Comparison of ENCODE assay signal across 12 cellular contexts in genomic region chr5:169778622-169779596, GRCh38.
DNase-seq lines count a peak whose midpoint lies in the region; ATAC-seq and TF ChIP-seq lines count a peak whose summit lies in the region.
"Had no signal": no experiment of that assay in that cellular context is flagged by ENCODE, and none has a peak within 500 bp of the region (broad histone marks: within the 10 kb centered on the region; RNA-seq: fewer than 3 reads in every experiment).

No MANE protein-coding gene starts in this region.

- H3K27ac Mint-ChIP-seq in activated T-helper 1 cell treated with anti-CD3 and anti-CD28 coated beads, Interleukin-12 subunit alpha, Interleukin-12 subunit beta, Interleukin-2, Interleukin-4 antibody, amounts not matched to agents 30 ng/mL and 10 ng/mL and 1 ng/mL, durations not matched to agents 14 hours and 24 hours and 36 hours: peak overlapping the region; percentile 3

- no peaks in the 10 kb centered on the region for H3K9me3 Mint-ChIP-seq in activated T-helper 1 cell treated with anti-CD3 and anti-CD28 coated beads, Interleukin-12 subunit alpha, Interleukin-12 subunit beta, Interleukin-2, Interleukin-4 antibody, amounts not matched to agents 30 ng/mL and 10 ng/mL and 1 ng/mL, durations not matched to agents 14 hours and 24 hours and 36 hours
- H3K9me3 Mint-ChIP-seq: neural crest cell had no signal

- no peak for TF ChIP-seq POLR2A in GM18505 (IDR thresholded peaks at IDR 0.05; ENCODE audit: borderline replicate concordance, extremely low read depth, insufficient read depth, insufficient read length)
- no peak for TF ChIP-seq POLR2A in esophagus squamous epithelium (IDR thresholded peaks at IDR 0.05)
- TF ChIP-seq POLR2A in esophagus muscularis mucosa (IDR thresholded peaks at IDR 0.05; ENCODE audit: low read depth): no peak

- H3K9me3 ChIP-seq in esophagus squamous epithelium (no peaks in the 10 kb centered on the region), esophagus muscularis mucosa (no peaks in the 10 kb centered on the region)

- WGBS in esophagus squamous epithelium, 2 donors: 75 to 82% methylated on average over 7 of the region's 7 CpGs
- WGBS in esophagus muscularis mucosa: 78% methylated on average over 7 of the region's 7 CpGs

- DNase-seq in activated T-helper 1 cell treated with anti-CD3 and anti-CD28 coated beads, Interleukin-12 subunit alpha, Interleukin-12 subunit beta, Interleukin-2, Interleukin-4 antibody, amounts not matched to agents 30 ng/mL and 10 ng/mL and 1 ng/mL, durations not matched to agents 14 hours and 24 hours and 36 hours (ENCODE audit: low spot score): no peak
- DNase-seq in esophagus squamous epithelium (lab: John Stamatoyannopoulos, UW): no peak
- no peak for DNase-seq in esophagus muscularis mucosa (ENCODE audit: extremely low spot score)
- DNase-seq in effector CD8-positive, alpha-beta T cell (lab: John Stamatoyannopoulos, UW): no peak
- DNase-seq in activated CD8-positive, alpha-beta memory T cell treated with anti-CD3 and anti-CD28 coated beads, Interleukin-2, amount 50 U/mL, for 48 hours: no peak
- DNase-seq: DMS79 had no signal

- no peak overlapping the region for H3K27ac ChIP-seq in esophagus squamous epithelium
- no peak overlapping the region for H3K27ac ChIP-seq in esophagus muscularis mucosa (replicated peaks in 1 of 4)
- H3K27ac ChIP-seq: SK-N-MC had no signal

- no peaks in the 10 kb centered on the region for H3K36me3 ChIP-seq in esophagus squamous epithelium
- H3K36me3 ChIP-seq in esophagus muscularis mucosa: no peaks in the 10 kb centered on the region

- TF ChIP-seq EP300 in esophagus muscularis mucosa (IDR thresholded peaks at IDR 0.05): no peak

- H3K36me3 Mint-ChIP-seq in activated T-helper 1 cell treated with anti-CD3 and anti-CD28 coated beads, Interleukin-12 subunit alpha, Interleukin-12 subunit beta, Interleukin-2, Interleukin-4 antibody, amounts not matched to agents 30 ng/mL and 10 ng/mL and 1 ng/mL, durations not matched to agents 14 hours and 24 hours and 36 hours (ENCODE audit: low read depth): peaks cover 19% of the 10 kb centered on the region

- H3K27me3 Mint-ChIP-seq in activated T-helper 1 cell treated with anti-CD3 and anti-CD28 coated beads, Interleukin-12 subunit alpha, Interleukin-12 subunit beta, Interleukin-2, Interleukin-4 antibody, amounts not matched to agents 30 ng/mL and 10 ng/mL and 1 ng/mL, durations not matched to agents 14 hours and 24 hours and 36 hours (ENCODE audit: insufficient read depth): no peaks in the 10 kb centered on the region

- H3K4me1 ChIP-seq in esophagus squamous epithelium: no peaks in the 10 kb centered on the region
- H3K4me1 ChIP-seq in esophagus muscularis mucosa: no peaks in the 10 kb centered on the region

- H3K4me3 Mint-ChIP-seq in activated T-helper 1 cell treated with anti-CD3 and anti-CD28 coated beads, Interleukin-12 subunit alpha, Interleukin-12 subunit beta, Interleukin-2, Interleukin-4 antibody, amounts not matched to agents 30 ng/mL and 10 ng/mL and 1 ng/mL, durations not matched to agents 14 hours and 24 hours and 36 hours: no peak overlapping the region
- H3K4me3 Mint-ChIP-seq: neural crest cell had no signal

- intact Hi-C loops in activated T-helper 1 cell treated with anti-CD3 and anti-CD28 coated beads, Interleukin-12 subunit alpha, Interleukin-12 subunit beta, Interleukin-2, Interleukin-4 antibody, amounts not matched to agents 30 ng/mL and 10 ng/mL and 1 ng/mL, durations not matched to agents 14 hours and 24 hours and 36 hours (cut with micrococcal nuclease): loop anchor here (2.0 kb wide), 1 partner anchor 26 kb away; no protein-coding TSS in a partner anchor
- intact Hi-C loops in esophagus squamous epithelium (cut with DNase I): no loop called here
- intact Hi-C loops in esophagus muscularis mucosa (cut with DNase I): no loop called here

- H3K27me3 ChIP-seq in esophagus squamous epithelium: peaks cover 0 to 4% (median 0%) of the 10 kb centered on the region in 4 donors
- H3K27me3 ChIP-seq in esophagus muscularis mucosa: no peaks in the 10 kb centered on the region

- ATAC-seq in GM18505 (IDR thresholded peaks at IDR 0.05; ENCODE audit: unreplicated experiment) (peak; percentile 94), GM21367 (IDR thresholded peaks at IDR 0.05; ENCODE audit: unreplicated experiment) (peak; percentile 94), HG03159 (IDR thresholded peaks at IDR 0.05; ENCODE audit: unreplicated experiment) (peak; percentile 99)
- ATAC-seq: HepG2 had no signal

- no peak overlapping the region for H3K4me3 ChIP-seq in esophagus squamous epithelium
- H3K4me3 ChIP-seq in esophagus muscularis mucosa: no peak overlapping the region
- H3K4me3 ChIP-seq: SK-N-MC had no signal

- TF ChIP-seq CTCF in esophagus squamous epithelium (IDR thresholded peaks at IDR 0.05) (no peak), esophagus muscularis mucosa (IDR thresholded peaks at IDR 0.05) (no peak)

- peaks cover 42% of the 10 kb centered on the region for H3K4me1 Mint-ChIP-seq in activated T-helper 1 cell treated with anti-CD3 and anti-CD28 coated beads, Interleukin-12 subunit alpha, Interleukin-12 subunit beta, Interleukin-2, Interleukin-4 antibody, amounts not matched to agents 30 ng/mL and 10 ng/mL and 1 ng/mL, durations not matched to agents 14 hours and 24 hours and 36 hours (ENCODE audit: low read depth)
